In the genomic region with DNA sequence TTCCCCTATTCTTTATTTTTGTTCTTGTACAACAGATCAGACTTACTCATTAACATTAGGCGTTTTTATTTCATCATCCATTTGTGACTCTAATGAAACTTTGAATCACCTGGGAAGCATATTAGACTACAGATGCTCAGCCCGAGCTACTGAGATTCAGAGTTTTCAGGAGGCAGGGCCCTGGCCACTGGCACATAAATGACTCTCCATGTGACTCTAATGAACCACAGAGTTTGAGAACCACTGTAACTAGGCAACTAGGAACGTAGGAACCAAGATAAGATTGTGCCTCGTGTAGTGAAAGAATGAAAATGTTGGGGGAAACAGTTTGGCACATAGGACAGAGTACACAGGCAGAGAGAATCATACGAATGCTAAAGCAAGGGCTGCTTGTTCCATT, we compare ENCODE assay signal across 22 cellular contexts.
"Had no signal": no experiment of that assay in that cellular context is flagged by ENCODE, and none has a peak within 500 bp of the region (broad histone marks: within the 10 kb centered on the region; RNA-seq: fewer than 3 reads in every experiment).

No MANE protein-coding gene starts in this region.

- H3K27me3 ChIP-seq: gastrocnemius medialis, thyroid gland, upper lobe of right lung had no signal

- DNase-seq: activated CD4-positive, alpha-beta T cell treated with anti-CD3 and anti-CD28 coated beads for 36 hours; activated CD4-positive, alpha-beta T cell treated with anti-CD3 and anti-CD28 coated beads, Interleukin-2, amount 50 U/mL, for 4 hours; activated CD8-positive, alpha-beta memory T cell treated with anti-CD3 and anti-CD28 coated beads for 24 hours; activated CD8-positive, alpha-beta memory T cell treated with anti-CD3 and anti-CD28 coated beads, Interleukin-2, amount 50 U/mL, for 4 hours; activated T-cell treated with anti-CD3 and anti-CD28 coated beads, Interleukin-2, amount 50 U/mL, for 24 hours; amniotic stem cell; central memory CD4-positive, alpha-beta T cell; dermis blood vessel endothelial cell; effector memory CD4-positive, alpha-beta T cell; gastrocnemius medialis; hippocampal formation; left ventricle myocardium inferior; naive thymus-derived CD8-positive, alpha-beta T cell; stimulated activated CD4-positive, alpha-beta T cell treated with anti-CD3 and anti-CD28 coated beads, Interleukin-4, amount 100 ng/mL, for 24 hours; stimulated activated naive CD8-positive, alpha-beta T cell treated with anti-CD3 and anti-CD28 coated beads, Interleukin-15, Interleukin-2, amounts not matched to agents 100 U/mL and 50 U/mL, for 24 hours; T-helper 9 cell; thyroid gland; upper lobe of right lung had no signal

- H3K27ac ChIP-seq: gastrocnemius medialis, left ventricle myocardium inferior, prostate gland, thyroid gland, upper lobe of right lung had no signal

- H3K4me3 ChIP-seq: gastrocnemius medialis, left ventricle myocardium inferior, prostate gland, thyroid gland, upper lobe of right lung had no signal

- H3K36me3 ChIP-seq: gastrocnemius medialis, left ventricle myocardium inferior, prostate gland, thyroid gland, upper lobe of right lung had no signal

- ATAC-seq: activated CD4-positive, alpha-beta T cell treated with anti-CD3 and anti-CD28 coated beads for 36 hours; activated T-helper 17 cell treated with anti-CD3 and anti-CD28 coated beads, Interleukin-2, amount 50 U/mL, for 72 hours; esophagus mucosa; gastrocnemius medialis; naive thymus-derived CD8-positive, alpha-beta T cell; stimulated activated naive CD8-positive, alpha-beta T cell treated with anti-CD3 and anti-CD28 coated beads, Interleukin-15, Interleukin-2, amounts not matched to agents 100 U/mL and 50 U/mL, for 24 hours; upper lobe of right lung; WTC11 had no signal

- H3K4me1 ChIP-seq: gastrocnemius medialis, left ventricle myocardium inferior, prostate gland, thyroid gland, upper lobe of right lung had no signal
